ENCODE assay signal across 17 cellular contexts in the genomic region with DNA sequence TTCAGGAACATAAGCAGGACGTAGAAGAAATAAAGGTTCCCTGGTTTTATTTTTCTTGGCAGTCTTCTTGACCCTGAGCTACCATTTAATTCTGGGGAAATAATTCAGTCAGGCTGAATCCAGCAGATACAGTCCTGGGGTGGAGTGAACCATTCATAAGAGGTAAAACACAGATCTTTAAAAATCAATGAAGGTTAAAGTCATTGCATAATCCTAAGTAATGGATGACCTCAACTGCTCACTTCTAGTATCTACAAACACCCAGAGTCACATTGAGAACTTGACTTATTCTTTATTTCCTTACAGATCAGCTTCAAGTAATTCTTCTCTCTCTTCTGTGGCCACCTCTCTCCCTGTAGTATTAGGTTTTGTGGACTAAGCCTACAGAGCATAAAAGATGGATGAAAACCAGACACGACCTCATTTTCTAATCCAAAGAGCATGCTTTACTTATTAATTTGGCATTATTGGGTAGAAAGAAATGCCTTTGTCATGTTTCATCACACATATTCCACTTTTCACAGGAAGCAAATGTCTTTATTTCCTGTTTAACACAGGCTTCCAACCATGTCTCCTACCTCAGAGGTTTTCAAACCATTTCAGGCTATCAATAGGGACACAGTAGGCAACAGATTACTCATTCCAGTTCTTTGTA.
A peak's percentile ranks its signal among the peaks of the same experiment; 100 is the strongest.
DNase-seq lines count a peak whose midpoint lies in the region; ATAC-seq, FAIRE-seq and TF ChIP-seq lines count a peak whose summit lies in the region.
"Had no signal": no experiment of that assay in that cellular context is flagged by ENCODE, and none has a peak within 500 bp of the region (broad histone marks: within the 10 kb centered on the region; RNA-seq: fewer than 3 reads in every experiment).

No MANE protein-coding gene starts in this region.

- no peaks in the 10 kb centered on the region for H4K20me1 ChIP-seq in BLaER1

- H3K27me3 Mint-ChIP-seq in stimulated activated naive CD8-positive, alpha-beta T cell treated with anti-CD3 and anti-CD28 coated beads, Interleukin-15, amount 100 ng/mL, for 72 hours: peaks cover 7% of the 10 kb centered on the region
- H3K27me3 Mint-ChIP-seq: dendritic cell treated with granulocyte-macrophage colony-stimulating factor and Interleukin-4, amounts not matched to agents 40 ng/mL and 50 ng/mL, for 4 days had no signal

- no peak overlapping the region for H3K4me3 Mint-ChIP-seq in stimulated activated naive CD8-positive, alpha-beta T cell treated with anti-CD3 and anti-CD28 coated beads, Interleukin-15, amount 100 ng/mL, for 72 hours
- H3K4me3 Mint-ChIP-seq: activated T-cell treated with anti-CD3 and anti-CD28 coated beads, Interleukin-2, amount 50 U/mL, for 72 hours; B cell; dendritic cell treated with granulocyte-macrophage colony-stimulating factor and Interleukin-4, amounts not matched to agents 40 ng/mL and 50 ng/mL, for 4 days; neural crest cell; stimulated activated effector memory CD8-positive, alpha-beta T cell treated with anti-CD3 and anti-CD28 coated beads, Interleukin-12 subunit alpha, Interleukin-12 subunit beta, amount 100 ng/mL, for 72 hours had no signal

- H3K27me3 ChIP-seq in BLaER1 (no peaks in the 10 kb centered on the region), bronchial epithelial cell (ENCODE audit: control insufficient read depth, insufficient read depth, low read length) (no peaks in the 10 kb centered on the region)
- H3K27me3 ChIP-seq: SJSA1 had no signal

- FAIRE-seq in bronchial epithelial cell (lab: Jason Lieb, UNC): no peak
- FAIRE-seq: frontal cortex, HTR-8/SVneo had no signal

- peak; percentile 40 for DNase-seq in NCI-H226
- peak; percentile 51 for DNase-seq in bronchial epithelial cell (ENCODE audit: low read depth)
- peak; percentile 82 for DNase-seq in kidney tubule cell (ENCODE audit: low spot score)
- DNase-seq in stimulated activated naive CD8-positive, alpha-beta T cell treated with anti-CD3 and anti-CD28 coated beads, Interleukin-15, amount 100 ng/mL, for 72 hours: no peak
- no peak for DNase-seq in stimulated activated naive CD4-positive, alpha-beta T cell treated with Interleukin-2 at 50 U/mL for 16 hours (lab: John Stamatoyannopoulos, UW)
- no peak for DNase-seq in NCI-H128 (lab: John Stamatoyannopoulos, UW; ENCODE audit: unreplicated experiment)
- DNase-seq: activated CD4-positive, alpha-beta T cell treated with anti-CD3 and anti-CD28 coated beads, Interleukin-2, amount 50 U/mL, for 4 hours; activated T-cell treated with anti-CD3 and anti-CD28 coated beads, Interleukin-2, amount 50 U/mL, for 72 hours had no signal

- H3K27ac Mint-ChIP-seq in stimulated activated naive CD8-positive, alpha-beta T cell treated with anti-CD3 and anti-CD28 coated beads, Interleukin-15, amount 100 ng/mL, for 72 hours: peak overlapping the region in 1 of 2 donors; percentile 48
- H3K27ac Mint-ChIP-seq: activated T-cell treated with anti-CD3 and anti-CD28 coated beads, Interleukin-2, amount 50 U/mL, for 72 hours; B cell; dendritic cell treated with granulocyte-macrophage colony-stimulating factor and Interleukin-4, amounts not matched to agents 40 ng/mL and 50 ng/mL, for 4 days; stimulated activated effector memory CD8-positive, alpha-beta T cell treated with anti-CD3 and anti-CD28 coated beads, Interleukin-12 subunit alpha, Interleukin-12 subunit beta, amount 100 ng/mL, for 72 hours had no signal

- ATAC-seq in GM18502 (IDR thresholded peaks at IDR 0.05; ENCODE audit: poor library complexity, unreplicated experiment): no peak
- ATAC-seq in stimulated activated naive CD8-positive, alpha-beta T cell treated with anti-CD3 and anti-CD28 coated beads, Interleukin-15, amount 100 ng/mL, for 72 hours: no peak
- ATAC-seq: activated T-cell treated with anti-CD3 and anti-CD28 coated beads, Interleukin-2, amount 50 U/mL, for 72 hours had no signal

- no peak for TF ChIP-seq CTCF in bronchial epithelial cell (IDR thresholded peaks at IDR 0.05; ENCODE audit: insufficient read depth, low read length, severe bottlenecking)

- no peak overlapping the region for H3K9ac ChIP-seq in BLaER1

- H3K36me3 ChIP-seq in BLaER1: no peaks in the 10 kb centered on the region
- no peaks in the 10 kb centered on the region for H3K36me3 ChIP-seq in bronchial epithelial cell (ENCODE audit: control insufficient read depth, insufficient read depth, low read length)
- H3K36me3 ChIP-seq: SJSA1 had no signal

- H3K4me1 ChIP-seq in BLaER1: peaks cover 12% of the 10 kb centered on the region
- H3K4me1 ChIP-seq: SJSA1 had no signal

- H3K4me1 Mint-ChIP-seq in stimulated activated naive CD8-positive, alpha-beta T cell treated with anti-CD3 and anti-CD28 coated beads, Interleukin-15, amount 100 ng/mL, for 72 hours: no peaks in the 10 kb centered on the region
- H3K4me1 Mint-ChIP-seq: B cell; stimulated activated effector memory CD8-positive, alpha-beta T cell treated with anti-CD3 and anti-CD28 coated beads, Interleukin-12 subunit alpha, Interleukin-12 subunit beta, amount 100 ng/mL, for 72 hours had no signal

- no peaks in the 10 kb centered on the region for H3K9me3 ChIP-seq in BLaER1
- H3K9me3 ChIP-seq: SJSA1 had no signal

- H3K4me3 ChIP-seq in BLaER1: no peak overlapping the region
- H3K4me3 ChIP-seq in bronchial epithelial cell (ENCODE audit: low read depth, low read length): no peak overlapping the region
- H3K4me3 ChIP-seq: SJSA1 had no signal

- H3K4me2 ChIP-seq in BLaER1: peak overlapping the region; percentile 27; the same call in 1 of the 2 replicates

- no peak overlapping the region for H3K27ac ChIP-seq in BLaER1
- H3K27ac ChIP-seq: SJSA1 had no signal

- H3K9me3 Mint-ChIP-seq in stimulated activated naive CD8-positive, alpha-beta T cell treated with anti-CD3 and anti-CD28 coated beads, Interleukin-15, amount 100 ng/mL, for 72 hours: no peaks in the 10 kb centered on the region
- H3K9me3 Mint-ChIP-seq: activated T-cell treated with anti-CD3 and anti-CD28 coated beads, Interleukin-2, amount 50 U/mL, for 72 hours; dendritic cell treated with granulocyte-macrophage colony-stimulating factor and Interleukin-4, amounts not matched to agents 40 ng/mL and 50 ng/mL, for 4 days; neural crest cell; stimulated activated effector memory CD8-positive, alpha-beta T cell treated with anti-CD3 and anti-CD28 coated beads, Interleukin-12 subunit alpha, Interleukin-12 subunit beta, amount 100 ng/mL, for 72 hours had no signal

Comparison
In these comparisons a context has a peak if more than half of its experiments do, and no peak if none do; other contexts are left out.
1. DNase-seq: peak in NCI-H226 (single experiment), bronchial epithelial cell (single experiment) and kidney tubule cell (single experiment); none in stimulated activated naive CD8-positive, alpha-beta T cell treated with anti-CD3 and anti-CD28 coated beads, Interleukin-15, amount 100 ng/mL, for 72 hours (0 of 2), stimulated activated naive CD4-positive, alpha-beta T cell treated with Interleukin-2 at 50 U/mL for 16 hours (single experiment) and NCI-H128 (single experiment).